Comparison of ENCODE assay signal across 1 cellular context in genomic region chr1:230690101-230690500, GRCh38.
TF ChIP-seq lines count a peak whose summit lies in the region.

No MANE protein-coding gene starts in this region.

TF ChIP-seq in SK-N-SH, 30 proteins besides CTCF, POLR2A, EP300 and RAD21 (continued from another document):
- TF ChIP-seq REST (IDR thresholded peaks at IDR 0.05; ENCODE audit: low read depth, low read length) (no peak), FOXJ3 (CRISPR knock-in tag; IDR thresholded peaks at IDR 0.05) (no peak), MXI1 (IDR thresholded peaks at IDR 0.05; ENCODE audit: low read depth, low read length) (no peak), SMC3 (IDR thresholded peaks at IDR 0.05; ENCODE audit: low read depth, low read length) (no peak)
TF ChIP-seq in SK-N-SH: peak in this region for 1.
